15 cellular contexts compared by ENCODE assay signal in genomic region chr1:178382372-178382771, GRCh38.
"Had no signal": no experiment of that assay in that cellular context is flagged by ENCODE, and none has a peak within 500 bp of the region (broad histone marks: within the 10 kb centered on the region; RNA-seq: fewer than 3 reads in every experiment).

No MANE protein-coding gene starts in this region.

- ATAC-seq: foreskin keratinocyte; left lung; naive thymus-derived CD8-positive, alpha-beta T cell; stimulated activated effector memory CD8-positive, alpha-beta T cell treated with anti-CD3 and anti-CD28 coated beads, Interleukin-12 subunit alpha, Interleukin-12 subunit beta, amount 100 ng/mL, for 72 hours had no signal

- H3K27ac Mint-ChIP-seq: activated CD4-positive, alpha-beta T cell treated with anti-CD3 and anti-CD28 coated beads, Interleukin-2, amount 10 ng/mL, durations not matched to agents 7 days and 5 days; activated naive CD8-positive, alpha-beta T cell treated with anti-CD3 and anti-CD28 coated beads, Interleukin-2, amount 10 ng/mL, durations not matched to agents 7 days and 5 days; memory B cell; naive thymus-derived CD8-positive, alpha-beta T cell; stimulated activated effector memory CD8-positive, alpha-beta T cell treated with anti-CD3 and anti-CD28 coated beads, Interleukin-12 subunit alpha, Interleukin-12 subunit beta, amount 100 ng/mL, for 72 hours had no signal

- H3K4me3 Mint-ChIP-seq: activated CD4-positive, alpha-beta T cell treated with anti-CD3 and anti-CD28 coated beads, Interleukin-2, amount 10 ng/mL, durations not matched to agents 7 days and 5 days; activated naive CD8-positive, alpha-beta T cell treated with anti-CD3 and anti-CD28 coated beads, Interleukin-2, amount 10 ng/mL, durations not matched to agents 7 days and 5 days; central memory CD8-positive, alpha-beta T cell; memory B cell; naive thymus-derived CD8-positive, alpha-beta T cell; stimulated activated effector memory CD8-positive, alpha-beta T cell treated with anti-CD3 and anti-CD28 coated beads, Interleukin-12 subunit alpha, Interleukin-12 subunit beta, amount 100 ng/mL, for 72 hours had no signal

- DNase-seq: activated CD4-positive, alpha-beta T cell treated with anti-CD3 and anti-CD28 coated beads, Interleukin-2, amount 10 ng/mL, durations not matched to agents 7 days and 5 days; activated naive CD8-positive, alpha-beta T cell treated with anti-CD3 and anti-CD28 coated beads, Interleukin-2, amount 10 ng/mL, durations not matched to agents 7 days and 5 days; anterior cingulate cortex; brain microvascular endothelial cell; foreskin keratinocyte; glutamatergic neuron; hypothalamus; kidney; left lung; naive thymus-derived CD8-positive, alpha-beta T cell; thyroid gland had no signal

- H3K9me3 Mint-ChIP-seq: activated CD4-positive, alpha-beta T cell treated with anti-CD3 and anti-CD28 coated beads, Interleukin-2, amount 10 ng/mL, durations not matched to agents 7 days and 5 days; activated naive CD8-positive, alpha-beta T cell treated with anti-CD3 and anti-CD28 coated beads, Interleukin-2, amount 10 ng/mL, durations not matched to agents 7 days and 5 days; memory B cell; naive thymus-derived CD8-positive, alpha-beta T cell had no signal

- H3K27me3 Mint-ChIP-seq: central memory CD8-positive, alpha-beta T cell had no signal

- FAIRE-seq: kidney, urothelium cell line had no signal

- H3K4me1 Mint-ChIP-seq: activated CD4-positive, alpha-beta T cell treated with anti-CD3 and anti-CD28 coated beads, Interleukin-2, amount 10 ng/mL, durations not matched to agents 7 days and 5 days; activated naive CD8-positive, alpha-beta T cell treated with anti-CD3 and anti-CD28 coated beads, Interleukin-2, amount 10 ng/mL, durations not matched to agents 7 days and 5 days; central memory CD8-positive, alpha-beta T cell; memory B cell; stimulated activated effector memory CD8-positive, alpha-beta T cell treated with anti-CD3 and anti-CD28 coated beads, Interleukin-12 subunit alpha, Interleukin-12 subunit beta, amount 100 ng/mL, for 72 hours had no signal

- H3K36me3 Mint-ChIP-seq: activated naive CD8-positive, alpha-beta T cell treated with anti-CD3 and anti-CD28 coated beads, Interleukin-2, amount 10 ng/mL, durations not matched to agents 7 days and 5 days; memory B cell; naive thymus-derived CD8-positive, alpha-beta T cell; stimulated activated effector memory CD8-positive, alpha-beta T cell treated with anti-CD3 and anti-CD28 coated beads, Interleukin-12 subunit alpha, Interleukin-12 subunit beta, amount 100 ng/mL, for 72 hours had no signal
